In genomic region chr11:96173906-96174305, GRCh38 we compare ENCODE assay signal across 33 cellular contexts.
DNase-seq lines count a peak whose midpoint lies in the region; ATAC-seq and TF ChIP-seq lines count a peak whose summit lies in the region.
"Had no signal": no experiment of that assay in that cellular context is flagged by ENCODE, and none has a peak within 500 bp of the region (broad histone marks: within the 10 kb centered on the region; RNA-seq: fewer than 3 reads in every experiment).

No MANE protein-coding gene starts in this region.

- no peak for TF ChIP-seq CTCF in CD8-positive, alpha-beta T cell (IDR thresholded peaks at IDR 0.05)
- TF ChIP-seq CTCF in upper lobe of left lung (IDR thresholded peaks at IDR 0.05): no peak

- intact Hi-C loops in activated naive CD4-positive, alpha-beta T cell treated with anti-CD3 and anti-CD28 coated beads for 36 hours (cut with micrococcal nuclease): no loop called here
- intact Hi-C loops in CD8-positive, alpha-beta T cell (cut with DNase I, micrococcal nuclease): no loop called here

- H3K27me3 ChIP-seq in CD8-positive, alpha-beta T cell (ENCODE audit: insufficient read depth, low read length): no peaks in the 10 kb centered on the region
- no peaks in the 10 kb centered on the region for H3K27me3 ChIP-seq in upper lobe of left lung
- H3K27me3 ChIP-seq: BE2C, esophagus muscularis mucosa, foreskin keratinocyte, left lung, transverse colon had no signal

- POLR2A ChIA-PET in CD8-positive, alpha-beta T cell (lab: Charles Lee): interaction anchor here (1.1 kb wide), 1 partner anchor 34 kb away, joined by 3 read pairs; no protein-coding TSS in a partner anchor
- POLR2A ChIA-PET in activated naive CD8-positive, alpha-beta T cell treated with anti-CD3 and anti-CD28 coated beads, Interleukin-2, amount 10 ng/mL, durations not matched to agents 7 days and 5 days (lab: Charles Lee): interaction anchor here (1.0 kb wide), 1 partner anchor 11 kb away, joined by 9 read pairs; no protein-coding TSS in a partner anchor

- CTCF ChIA-PET in activated naive CD4-positive, alpha-beta T cell treated with anti-CD3 and anti-CD28 coated beads for 36 hours (lab: Charles Lee): interaction anchor here (1.1 kb wide), 1 partner anchor 169 kb away, joined by 3 read pairs; the partner anchor contains the start of gene MAML2
- CTCF ChIA-PET in CD8-positive, alpha-beta T cell (lab: Charles Lee): interaction anchor here (1.0 to 1.5 kb wide), 3 partner anchors 21 to 79 kb away, joined by 3 read pairs; no protein-coding TSS in a partner anchor

- no peak overlapping the region for H3K4me3 Mint-ChIP-seq in activated naive CD4-positive, alpha-beta T cell treated with anti-CD3 and anti-CD28 coated beads for 36 hours
- no peak overlapping the region for H3K4me3 Mint-ChIP-seq in CD8-positive, alpha-beta T cell
- H3K4me3 Mint-ChIP-seq in activated naive CD8-positive, alpha-beta T cell treated with anti-CD3 and anti-CD28 coated beads, Interleukin-2, amount 10 ng/mL, durations not matched to agents 7 days and 5 days: no peak overlapping the region
- H3K4me3 Mint-ChIP-seq in natural killer cell treated with Interleukin-12 subunit alpha and Interleukin-12 subunit beta and Interleukin-15 and Interleukin-18, amount 100 ng/mL, for 72 hours: peak overlapping the region; percentile 31
- H3K4me3 Mint-ChIP-seq: activated CD4-positive, alpha-beta T cell treated with anti-CD3 and anti-CD28 coated beads, Interleukin-2, amount 10 ng/mL, durations not matched to agents 24 days and 14 days; activated CD8-positive, alpha-beta memory T cell treated with anti-CD3 and anti-CD28 coated beads, Interleukin-2, amount 10 ng/mL, durations not matched to agents 7 days and 5 days; activated T-helper 1 cell treated with anti-CD3 and anti-CD28 coated beads, Interleukin-12 subunit alpha, Interleukin-12 subunit beta, Interleukin-2, Interleukin-4 antibody, amounts not matched to agents 30 ng/mL and 10 ng/mL and 1 ng/mL, durations not matched to agents 14 hours and 24 hours and 36 hours; brain; memory B cell had no signal

- no peak for DNase-seq in activated naive CD4-positive, alpha-beta T cell treated with anti-CD3 and anti-CD28 coated beads for 36 hours
- no peak for DNase-seq in activated naive CD4-positive, alpha-beta T cell (lab: John Stamatoyannopoulos, UW)
- DNase-seq in CD8-positive, alpha-beta T cell: no peak
- DNase-seq in activated naive CD8-positive, alpha-beta T cell treated with anti-CD3 and anti-CD28 coated beads, Interleukin-2, amount 10 ng/mL, durations not matched to agents 7 days and 5 days: no peak
- no peak for DNase-seq in natural killer cell treated with Interleukin-12 subunit alpha and Interleukin-12 subunit beta and Interleukin-15 and Interleukin-18, amount 100 ng/mL, for 72 hours (ENCODE audit: low spot score)
- no peak for DNase-seq in upper lobe of left lung
- DNase-seq: activated CD4-positive, alpha-beta T cell treated with anti-CD3 and anti-CD28 coated beads, Interleukin-2, amount 10 ng/mL, durations not matched to agents 24 days and 14 days; activated CD8-positive, alpha-beta memory T cell treated with anti-CD3 and anti-CD28 coated beads, Interleukin-2, amount 10 ng/mL, durations not matched to agents 7 days and 5 days; BE2C; foreskin keratinocyte; head of caudate nucleus; islet precursor cell; left lung; NCI-H1417; NCI-H2029; NCI-H2227 treated with DMSO at 0.1 percent for 48 hours; NCI-H69; PC-9; posterior cingulate gyrus; right cardiac atrium; Right ventricle myocardium superior; stimulated activated CD4-positive, alpha-beta T cell treated with anti-CD3 and anti-CD28 coated beads, Interleukin-2, amount 100 ng/mL, for 48 hours; transverse colon had no signal

- TF ChIP-seq POLR2A in upper lobe of left lung (IDR thresholded peaks at IDR 0.05): no peak

- WGBS in upper lobe of left lung, 2 donors: 82 to 94% methylated on average over 5 of the region's 5 CpGs

- H3K36me3 ChIP-seq in CD8-positive, alpha-beta T cell (ENCODE audit: insufficient read depth, low read length): peaks cover 5% of the 10 kb centered on the region
- H3K36me3 ChIP-seq in upper lobe of left lung: no peaks in the 10 kb centered on the region
- H3K36me3 ChIP-seq: BE2C, HAP-1, left lung, transverse colon had no signal

- no peak overlapping the region for H3K27ac ChIP-seq in CD8-positive, alpha-beta T cell (ENCODE audit: low read depth, low read length)
- no peak overlapping the region for H3K27ac ChIP-seq in upper lobe of left lung
- H3K27ac ChIP-seq: esophagus muscularis mucosa, foreskin keratinocyte, HL-60, PC-9, transverse colon, VCaP had no signal

- no peaks in the 10 kb centered on the region for H3K9me3 ChIP-seq in CD8-positive, alpha-beta T cell (ENCODE audit: low read length)
- no peaks in the 10 kb centered on the region for H3K9me3 ChIP-seq in upper lobe of left lung
- H3K9me3 ChIP-seq: BE2C, esophagus muscularis mucosa, HAP-1, left lung, transverse colon had no signal

- H3K27ac Mint-ChIP-seq in activated naive CD4-positive, alpha-beta T cell treated with anti-CD3 and anti-CD28 coated beads for 36 hours: peak overlapping the region; percentile 28
- peak overlapping the region; percentile 55 for H3K27ac Mint-ChIP-seq in CD8-positive, alpha-beta T cell
- peak overlapping the region; percentile 41 for H3K27ac Mint-ChIP-seq in activated naive CD8-positive, alpha-beta T cell treated with anti-CD3 and anti-CD28 coated beads, Interleukin-2, amount 10 ng/mL, durations not matched to agents 7 days and 5 days
- H3K27ac Mint-ChIP-seq in natural killer cell treated with Interleukin-12 subunit alpha and Interleukin-12 subunit beta and Interleukin-15 and Interleukin-18, amount 100 ng/mL, for 72 hours: peak overlapping the region; percentile 36 to 82
- H3K27ac Mint-ChIP-seq: activated CD8-positive, alpha-beta memory T cell treated with anti-CD3 and anti-CD28 coated beads, Interleukin-2, amount 10 ng/mL, durations not matched to agents 7 days and 5 days; memory B cell had no signal

- no peak overlapping the region for H3K4me3 ChIP-seq in CD8-positive, alpha-beta T cell (ENCODE audit: low read depth, low read length)
- no peak overlapping the region for H3K4me3 ChIP-seq in upper lobe of left lung
- H3K4me3 ChIP-seq: esophagus muscularis mucosa, HAP-1, left lung, PC-9, transverse colon had no signal

- H3K36me3 Mint-ChIP-seq in activated naive CD4-positive, alpha-beta T cell treated with anti-CD3 and anti-CD28 coated beads for 36 hours (ENCODE audit: low read depth): peaks cover 40% of the 10 kb centered on the region
- peaks cover 52% of the 10 kb centered on the region for H3K36me3 Mint-ChIP-seq in CD8-positive, alpha-beta T cell
- H3K36me3 Mint-ChIP-seq in activated naive CD8-positive, alpha-beta T cell treated with anti-CD3 and anti-CD28 coated beads, Interleukin-2, amount 10 ng/mL, durations not matched to agents 7 days and 5 days: peaks cover 45% of the 10 kb centered on the region
- peaks cover 4% of the 10 kb centered on the region for H3K36me3 Mint-ChIP-seq in natural killer cell treated with Interleukin-12 subunit alpha and Interleukin-12 subunit beta and Interleukin-15 and Interleukin-18, amount 100 ng/mL, for 72 hours
- H3K36me3 Mint-ChIP-seq: brain had no signal

- peaks cover 36% of the 10 kb centered on the region for H3K4me1 ChIP-seq in CD8-positive, alpha-beta T cell (ENCODE audit: insufficient read depth, low read length)
- peaks cover 5 to 14% (median 7%) of the 10 kb centered on the region in 4 donors for H3K4me1 ChIP-seq in upper lobe of left lung
- H3K4me1 ChIP-seq: HAP-1 had no signal

- peaks cover 84% of the 10 kb centered on the region for H3K4me1 Mint-ChIP-seq in activated naive CD4-positive, alpha-beta T cell treated with anti-CD3 and anti-CD28 coated beads for 36 hours (ENCODE audit: low read depth)
- H3K4me1 Mint-ChIP-seq in CD8-positive, alpha-beta T cell (ENCODE audit: low read depth): peaks cover 82% of the 10 kb centered on the region
- peaks cover 29% of the 10 kb centered on the region for H3K4me1 Mint-ChIP-seq in activated naive CD8-positive, alpha-beta T cell treated with anti-CD3 and anti-CD28 coated beads, Interleukin-2, amount 10 ng/mL, durations not matched to agents 7 days and 5 days
- H3K4me1 Mint-ChIP-seq in natural killer cell treated with Interleukin-12 subunit alpha and Interleukin-12 subunit beta and Interleukin-15 and Interleukin-18, amount 100 ng/mL, for 72 hours (ENCODE audit: low read depth in 2 of 2): peaks cover 28 to 33% of the 10 kb centered on the region in 2 donors

- H3K27me3 Mint-ChIP-seq in activated naive CD4-positive, alpha-beta T cell treated with anti-CD3 and anti-CD28 coated beads for 36 hours (ENCODE audit: low read depth): no peaks in the 10 kb centered on the region
- H3K27me3 Mint-ChIP-seq in CD8-positive, alpha-beta T cell (ENCODE audit: low read depth): no peaks in the 10 kb centered on the region
- no peaks in the 10 kb centered on the region for H3K27me3 Mint-ChIP-seq in activated naive CD8-positive, alpha-beta T cell treated with anti-CD3 and anti-CD28 coated beads, Interleukin-2, amount 10 ng/mL, durations not matched to agents 7 days and 5 days
- H3K27me3 Mint-ChIP-seq in natural killer cell treated with Interleukin-12 subunit alpha and Interleukin-12 subunit beta and Interleukin-15 and Interleukin-18, amount 100 ng/mL, for 72 hours: no peaks in the 10 kb centered on the region
- H3K27me3 Mint-ChIP-seq: activated CD4-positive, alpha-beta T cell treated with anti-CD3 and anti-CD28 coated beads, Interleukin-2, amount 10 ng/mL, durations not matched to agents 24 days and 14 days; activated CD8-positive, alpha-beta memory T cell treated with anti-CD3 and anti-CD28 coated beads, Interleukin-2, amount 10 ng/mL, durations not matched to agents 7 days and 5 days; brain; memory B cell had no signal

- ATAC-seq in CD8-positive, alpha-beta T cell: no peak
- ATAC-seq in activated naive CD8-positive, alpha-beta T cell treated with anti-CD3 and anti-CD28 coated beads, Interleukin-2, amount 10 ng/mL, durations not matched to agents 7 days and 5 days (ENCODE audit: low read depth): no peak
- peak in 1 of 2 donors; percentile 45 for ATAC-seq in natural killer cell treated with Interleukin-12 subunit alpha and Interleukin-12 subunit beta and Interleukin-15 and Interleukin-18, amount 100 ng/mL, for 72 hours
- no peak for ATAC-seq in GM21723 (IDR thresholded peaks at IDR 0.05; ENCODE audit: unreplicated experiment)
- no peak for ATAC-seq in GM19351 (IDR thresholded peaks at IDR 0.05; ENCODE audit: unreplicated experiment)
- no peak for ATAC-seq in upper lobe of left lung (ENCODE audit: low FRiP score in 2 of 2)
- ATAC-seq: activated CD8-positive, alpha-beta memory T cell treated with anti-CD3 and anti-CD28 coated beads, Interleukin-2, amount 10 ng/mL, durations not matched to agents 7 days and 5 days; foreskin keratinocyte; left lung; right cardiac atrium; SK-N-SH treated with all-trans-retinoic acid at 6 μM for 48 hours had no signal

- TF ChIP-seq EP300 in upper lobe of left lung (IDR thresholded peaks at IDR 0.05): no peak

- H3K9me3 Mint-ChIP-seq in activated naive CD4-positive, alpha-beta T cell treated with anti-CD3 and anti-CD28 coated beads for 36 hours: no peaks in the 10 kb centered on the region
- no peaks in the 10 kb centered on the region for H3K9me3 Mint-ChIP-seq in CD8-positive, alpha-beta T cell
- H3K9me3 Mint-ChIP-seq in activated naive CD8-positive, alpha-beta T cell treated with anti-CD3 and anti-CD28 coated beads, Interleukin-2, amount 10 ng/mL, durations not matched to agents 7 days and 5 days: peaks cover 1% of the 10 kb centered on the region
- peaks cover 5% of the 10 kb centered on the region for H3K9me3 Mint-ChIP-seq in natural killer cell treated with Interleukin-12 subunit alpha and Interleukin-12 subunit beta and Interleukin-15 and Interleukin-18, amount 100 ng/mL, for 72 hours
- H3K9me3 Mint-ChIP-seq: activated CD4-positive, alpha-beta T cell treated with anti-CD3 and anti-CD28 coated beads, Interleukin-2, amount 10 ng/mL, durations not matched to agents 24 days and 14 days; activated T-helper 1 cell treated with anti-CD3 and anti-CD28 coated beads, Interleukin-12 subunit alpha, Interleukin-12 subunit beta, Interleukin-2, Interleukin-4 antibody, amounts not matched to agents 30 ng/mL and 10 ng/mL and 1 ng/mL, durations not matched to agents 14 hours and 24 hours and 36 hours; brain; memory B cell had no signal
